Comparison of ENCODE assay signal across 10 cellular contexts in genomic region chr13:54637377-54637776, GRCh38.
DNase-seq lines count a peak whose midpoint lies in the region; ATAC-seq and TF ChIP-seq lines count a peak whose summit lies in the region.
"Had no signal": no experiment of that assay in that cellular context is flagged by ENCODE, and none has a peak within 500 bp of the region (broad histone marks: within the 10 kb centered on the region; RNA-seq: fewer than 3 reads in every experiment).

No MANE protein-coding gene starts in this region.

- 18% methylated on average over 1 of the region's 1 CpG for WGBS in right cardiac atrium

- no peak for DNase-seq in right cardiac atrium
- no peak for DNase-seq in left ventricle myocardium inferior
- DNase-seq in SIG-M5 (lab: John Stamatoyannopoulos, UW): peak; percentile 46
- DNase-seq in iPS DF 4.7 (ENCODE audit: extremely low read depth, low spot score): peak; percentile 41
- no peak for DNase-seq in foreskin melanocyte
- DNase-seq in KBM-7: no peak
- DNase-seq: adrenal gland, thyroid gland had no signal

- H3K4me3 ChIP-seq in right cardiac atrium (ENCODE audit: low read length) (no peak overlapping the region), left ventricle myocardium inferior (no peak overlapping the region)
- H3K4me3 ChIP-seq: adrenal gland, thyroid gland had no signal

- no peak overlapping the region for H3K27ac ChIP-seq in right cardiac atrium (ENCODE audit: low read length)
- H3K27ac ChIP-seq in left ventricle myocardium inferior (replicated peaks): no peak overlapping the region
- H3K27ac ChIP-seq: adrenal gland, thyroid gland had no signal

- in situ Hi-C loops in KBM-7 (cut with MboI; ENCODE audit: low pct_unique_long_range_greater_than_20kb, low sequenced_read_pairs): no loop called here

- intact Hi-C loops in right cardiac atrium (cut with DNase I) (no loop called here), left ventricle myocardium inferior (cut with micrococcal nuclease) (no loop called here)

- no peaks in the 10 kb centered on the region for H3K36me3 ChIP-seq in left ventricle myocardium inferior
- H3K36me3 ChIP-seq: adrenal gland, thyroid gland had no signal

- TF ChIP-seq CTCF in left ventricle myocardium inferior (IDR thresholded peaks at IDR 0.05; ENCODE audit: borderline replicate concordance): no peak

- ATAC-seq in right cardiac atrium: peak; percentile 50 to 84
- ATAC-seq in HG03571 (IDR thresholded peaks at IDR 0.05; ENCODE audit: unreplicated experiment): no peak
- ATAC-seq in GM19035 (IDR thresholded peaks at IDR 0.05; ENCODE audit: unreplicated experiment): no peak

- no peaks in the 10 kb centered on the region for H3K4me1 ChIP-seq in right cardiac atrium (ENCODE audit: control insufficient read depth, insufficient read depth, low read length)
- no peaks in the 10 kb centered on the region for H3K4me1 ChIP-seq in left ventricle myocardium inferior
- H3K4me1 ChIP-seq: adrenal gland, thyroid gland had no signal

- no peaks in the 10 kb centered on the region for H3K27me3 ChIP-seq in right cardiac atrium (ENCODE audit: control insufficient read depth, insufficient read depth)
- no peaks in the 10 kb centered on the region for H3K27me3 ChIP-seq in left ventricle myocardium inferior (ENCODE audit: low read depth)
- H3K27me3 ChIP-seq: adrenal gland, thyroid gland had no signal

- H3K9me3 ChIP-seq in right cardiac atrium (ENCODE audit: control insufficient read depth, low read length) (no peaks in the 10 kb centered on the region), left ventricle myocardium inferior (replicated peaks) (no peaks in the 10 kb centered on the region)
- H3K9me3 ChIP-seq: adrenal gland, thyroid gland had no signal

Comparison
In these comparisons a context has a peak if more than half of its experiments do, and no peak if none do; other contexts are left out.
1. ATAC-seq: peak in right cardiac atrium (2 of 2); none in HG03571 (single experiment) and GM19035 (single experiment).
2. DNase-seq: peak in SIG-M5 (single experiment) and iPS DF 4.7 (single experiment); none in right cardiac atrium (0 of 3), left ventricle myocardium inferior (single experiment), foreskin melanocyte (single experiment) and KBM-7 (single experiment).